Comparison of ENCODE assay signal across 8 cellular contexts in genomic region chr1:16366722-16367257, GRCh38. TPM values are rescaled to one million over a fixed set of nuclear protein-coding genes. Genes with fewer than 3 reads are reported as not detected.
A peak's percentile ranks its signal among the peaks of the same experiment; 100 is the strongest.
DNase-seq lines count a peak whose midpoint lies in the region; ATAC-seq, FAIRE-seq and TF ChIP-seq lines count a peak whose summit lies in the region.

Gene SZRD1 (plus strand): TSS chr1:16367242. CDS start chr1:16367258, 16 bp downstream.

- POLR2A ChIA-PET in A673 (lab: Charles Lee; ENCODE audit: low non-redundant PET), result no interaction called here
- POLR2A ChIA-PET in WTC11 (lab: Charles Lee), result interaction anchor here (1.0 kb wide), 1 partner anchor 36 kb away, joined by 3 read pairs; no protein-coding TSS in a partner anchor

- peak within 1 kb of the TSS; percentile 92 for H3K9ac ChIP-seq in iPS-20b (ENCODE audit: low read depth, low read length)

- peaks cover 17% of the 10 kb centered on the region for H3K4me1 Mint-ChIP-seq in WTC11

- ATAC-seq in GM18907 (IDR thresholded peaks at IDR 0.05; ENCODE audit: unreplicated experiment), result peak; percentile 79
- peak; percentile 81 for ATAC-seq in HG03196 (IDR thresholded peaks at IDR 0.05; ENCODE audit: unreplicated experiment)
- ATAC-seq in WTC11, result peak; percentile 91

- H3K36me3 Mint-ChIP-seq in WTC11, result no peaks in the 10 kb centered on the region

- no peak for FAIRE-seq in bronchial epithelial cell (lab: Jason Lieb, UNC)

- no peaks in the 10 kb centered on the region for H3K27me3 ChIP-seq in A673 (replicated peaks; ENCODE audit: insufficient read depth, low read depth, low read length, poor library complexity)
- H3K27me3 ChIP-seq in bronchial epithelial cell (ENCODE audit: control insufficient read depth, insufficient read depth, low read length), result no peaks in the 10 kb centered on the region
- H3K27me3 ChIP-seq in iPS-20b (ENCODE audit: insufficient read depth, low read length), result no peaks in the 10 kb centered on the region; the same call in 1 of the 2 replicates

- peak within 1 kb of the TSS; percentile 94 for H3K4me3 Mint-ChIP-seq in WTC11

- CTCF ChIA-PET in A673 (lab: Charles Lee) (no interaction called here), WTC11 (lab: Charles Lee) (interaction anchor here (1.2 kb wide), 1 partner anchor 14 kb away, joined by 3 read pairs; no protein-coding TSS in a partner anchor)

- H3K27ac ChIP-seq in A673 (ENCODE audit: low read depth, low read length, poor library complexity, severe bottlenecking), result peak within 1 kb of the TSS; percentile 93
- peak within 1 kb of the TSS; percentile 69 for H3K27ac ChIP-seq in iPS-20b (ENCODE audit: low read length)
- H3K27ac ChIP-seq in skin epidermis, result peak within 1 kb of the TSS; percentile 75 to 99 (median 96)

- intact Hi-C loops in A673 (cut with micrococcal nuclease; ENCODE audit: unreplicated experiment), result loop anchor here (10.0 kb wide), 2 partner anchors 122 to 162 kb away; no protein-coding TSS in a partner anchor

- H3K27me3 Mint-ChIP-seq in WTC11 (ENCODE audit: low read depth), result peaks cover 4% of the 10 kb centered on the region

- H3K9me3 ChIP-seq in A673 (ENCODE audit: low read depth, low read length, poor library complexity, severe bottlenecking) (no peaks in the 10 kb centered on the region), iPS-20b (ENCODE audit: insufficient read depth, low read depth, low read length) (no peaks in the 10 kb centered on the region)

- H3K4me1 ChIP-seq in A673 (ENCODE audit: insufficient read depth, low read length, poor library complexity, severe bottlenecking), result peaks cover 10% of the 10 kb centered on the region
- H3K4me1 ChIP-seq in iPS-20b (ENCODE audit: insufficient read depth, low read length), result peaks cover 11% of the 10 kb centered on the region

- H3K36me3 ChIP-seq in A673 (ENCODE audit: insufficient read depth, low read length, poor library complexity, severe bottlenecking), result no peaks in the 10 kb centered on the region
- H3K36me3 ChIP-seq in bronchial epithelial cell (ENCODE audit: control insufficient read depth, insufficient read depth, low read length), result no peaks in the 10 kb centered on the region
- H3K36me3 ChIP-seq in iPS-20b (ENCODE audit: insufficient read depth, low read depth, low read length), result no peaks in the 10 kb centered on the region

- DNase-seq in A673 (ENCODE audit: low spot score) (peak; percentile 100), NCI-H226 (peak; percentile 98), WTC11 (ENCODE audit: low spot score) (peak; percentile 92), bronchial epithelial cell (ENCODE audit: low read depth) (peak; percentile 98)

- H3K9me3 Mint-ChIP-seq in WTC11, result no peaks in the 10 kb centered on the region

- BruUV-seq in A673 (replicated peaks; lab: Mats Ljungman, UMichigan), result no TSS peak

- peak within 1 kb of the TSS; percentile 97 for H3K27ac Mint-ChIP-seq in WTC11

- H3K4me3 ChIP-seq in A673 (ENCODE audit: low read depth, low read length, poor library complexity, severe bottlenecking) (peak within 1 kb of the TSS; percentile 87), bronchial epithelial cell (ENCODE audit: low read depth, low read length) (peak within 1 kb of the TSS; percentile 87), iPS-20b (ENCODE audit: low read length) (peak within 1 kb of the TSS; percentile 87), skin epidermis (peak within 1 kb of the TSS; percentile 69 to 84 (median 74))

- TF ChIP-seq CTCF in A673 (conservative IDR thresholded peaks at IDR 0.05; ENCODE audit: low read depth, low read length), result no peak
- no peak for TF ChIP-seq CTCF in WTC11 (IDR thresholded peaks at IDR 0.05)
- TF ChIP-seq CTCF in bronchial epithelial cell (IDR thresholded peaks at IDR 0.05; ENCODE audit: insufficient read depth, low read length, severe bottlenecking), result no peak

TF ChIP-seq in WTC11, 78 proteins besides CTCF, POLR2A, EP300 and RAD21:
- TF ChIP-seq ATF1 (CRISPR knock-in tag; IDR thresholded peaks at IDR 0.05) (no peak), USF2 (CRISPR knock-in tag; IDR thresholded peaks at IDR 0.05) (no peak), ZNF263 (CRISPR knock-in tag; IDR thresholded peaks at IDR 0.05; ENCODE audit: low read depth) (no peak), GABPB1 (CRISPR knock-in tag; IDR thresholded peaks at IDR 0.05) (peak; percentile 33; the same call in 1 of the 2 replicates), ATF3 (CRISPR knock-in tag; conservative IDR thresholded peaks at IDR 0.05) (no peak), FOXK1 (CRISPR knock-in tag; IDR thresholded peaks at IDR 0.05) (peak; percentile 88), SP1 (CRISPR knock-in tag; conservative IDR thresholded peaks at IDR 0.05) (peak; percentile 61; the same call in 1 of the 2 replicates), E2F5 (CRISPR knock-in tag; IDR thresholded peaks at IDR 0.05) (peak; percentile 11; the same call in 1 of the 2 replicates), ZNF396 (CRISPR knock-in tag; IDR thresholded peaks at IDR 0.05; ENCODE audit: borderline replicate concordance) (no peak), PRRX2 (CRISPR knock-in tag; IDR thresholded peaks at IDR 0.05) (no peak), STAT6 (CRISPR knock-in tag; conservative IDR thresholded peaks at IDR 0.05; ENCODE audit: low read depth) (no peak), CREM (CRISPR knock-in tag; IDR thresholded peaks at IDR 0.05) (peak; percentile 74; the same call in 1 of the 2 replicates), NFYB (CRISPR knock-in tag; conservative IDR thresholded peaks at IDR 0.05; ENCODE audit: low read depth) (no peak), NFATC4 (CRISPR knock-in tag; IDR thresholded peaks at IDR 0.05) (no peak), PRDM15 (CRISPR knock-in tag; IDR thresholded peaks at IDR 0.05) (no peak)

RNA-seq across cellular contexts. Expression of gene SZRD1, which starts in this region (rescaled TPM):
- total RNA-seq in A673 (2021) (174 and 187 TPM in 2 replicates), WTC11 (2021) (94.9 to 113 TPM (median 104 TPM) in 3 replicates), bronchial epithelial cell (10.8 and 18.1 TPM in 2 replicates)

Comparison
In these comparisons a context has a peak if more than half of its experiments do, and no peak if none do; other contexts are left out.
1. Peak in every context shown above with its lines: DNase-seq, ATAC-seq, H3K4me3 ChIP-seq and H3K27ac ChIP-seq.